In the genomic region with DNA sequence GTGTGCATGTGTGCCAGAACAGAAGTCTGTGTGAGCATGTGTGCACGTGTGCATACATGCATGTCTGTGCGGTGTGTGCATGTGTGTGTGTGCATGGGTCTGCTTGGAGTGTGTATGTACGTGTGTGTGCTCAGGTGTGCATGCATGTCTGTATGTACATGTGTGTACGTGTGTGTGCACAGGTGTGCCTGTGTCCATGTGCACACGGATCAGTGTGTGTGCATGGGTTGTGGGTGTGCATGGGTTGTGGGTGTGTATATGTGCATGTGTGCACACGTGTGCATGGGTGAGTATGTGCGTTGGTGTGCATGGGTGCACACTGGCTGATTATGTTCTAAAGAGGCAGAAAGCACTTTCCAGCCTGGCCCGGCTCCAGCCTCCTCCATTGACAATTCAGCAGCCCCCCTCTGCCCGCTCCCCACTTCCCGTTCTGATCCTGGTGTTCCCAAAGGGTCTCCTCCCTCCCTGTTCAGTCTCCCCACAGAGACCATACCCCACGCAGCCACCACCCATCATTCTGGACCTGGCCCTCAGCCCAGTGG, we compare ENCODE assay signal across 23 cellular contexts.
"Had no signal": no experiment of that assay in that cellular context is flagged by ENCODE, and none has a peak within 500 bp of the region (broad histone marks: within the 10 kb centered on the region; RNA-seq: fewer than 3 reads in every experiment).

No MANE protein-coding gene starts in this region.

- H3K79me2 ChIP-seq: hepatocyte, parathyroid adenoma had no signal

- H3K4me2 ChIP-seq: hepatocyte had no signal

- H3K9ac ChIP-seq: parathyroid adenoma had no signal

- H3K9me3 ChIP-seq: colonic mucosa, esophagus squamous epithelium, gastroesophageal sphincter, prostate gland, sigmoid colon, stomach, upper lobe of left lung had no signal

- FAIRE-seq: kidney had no signal

- H3K4me1 ChIP-seq: colonic mucosa, parathyroid adenoma, prostate gland had no signal

- H3K27ac ChIP-seq: colonic mucosa, esophagus squamous epithelium, gastroesophageal sphincter, hepatocyte, parathyroid adenoma, prostate gland, sigmoid colon, skin epidermis, stomach, upper lobe of left lung had no signal

- H2AFZ ChIP-seq: hepatocyte, parathyroid adenoma had no signal

- H3K36me3 ChIP-seq: colonic mucosa, esophagus squamous epithelium, gastroesophageal sphincter, prostate gland, sigmoid colon, stomach, upper lobe of left lung had no signal

- DNase-seq: colonic mucosa; dermis blood vessel endothelial cell; esophagus squamous epithelium; foreskin fibroblast; left cardiac atrium; left ventricle myocardium superior; mesenchymal stem cell; midbrain; nephron progenitor cell; retina; sigmoid colon; stimulated activated CD4-positive, alpha-beta T cell treated with anti-CD3 and anti-CD28 coated beads, Interleukin-2, amount 100 ng/mL, for 24 hours; stimulated activated CD4-positive, alpha-beta T cell treated with anti-CD3 and anti-CD28 coated beads, Interleukin-4, amount 100 ng/mL, for 4 hours; stimulated activated naive CD4-positive, alpha-beta T cell; stomach had no signal

- H3K4me3 ChIP-seq: colonic mucosa, esophagus squamous epithelium, gastroesophageal sphincter, hepatocyte, lung, prostate gland, sigmoid colon, skin epidermis, stomach, upper lobe of left lung had no signal

- H3K27me3 ChIP-seq: colonic mucosa, esophagus squamous epithelium, gastroesophageal sphincter, hepatocyte, sigmoid colon, stomach, upper lobe of left lung had no signal
